Comparison of ENCODE assay signal across 28 cellular contexts in the genomic region with DNA sequence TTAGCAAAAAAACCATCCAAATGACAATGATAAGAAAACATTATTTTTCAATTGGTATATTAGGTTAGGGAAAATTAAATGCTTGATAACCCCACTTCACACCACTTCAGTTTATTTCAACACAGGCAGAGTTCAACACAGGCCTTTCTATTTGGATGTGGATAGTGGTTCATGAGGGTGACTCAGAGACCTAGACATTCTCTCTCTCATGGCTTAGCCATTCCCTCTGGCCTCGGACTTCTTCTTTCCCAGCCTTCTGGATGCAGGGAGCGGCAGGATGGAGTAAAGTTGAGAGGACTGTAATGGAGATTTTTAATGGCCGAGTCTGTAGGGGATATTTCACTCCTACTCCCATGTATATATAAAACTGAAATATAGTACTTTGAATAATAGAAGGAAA.
A peak's percentile ranks its signal among the peaks of the same experiment; 100 is the strongest.
DNase-seq lines count a peak whose midpoint lies in the region; ATAC-seq, FAIRE-seq and TF ChIP-seq lines count a peak whose summit lies in the region.
"Had no signal": no experiment of that assay in that cellular context is flagged by ENCODE, and none has a peak within 500 bp of the region (broad histone marks: within the 10 kb centered on the region; RNA-seq: fewer than 3 reads in every experiment).

No MANE protein-coding gene starts in this region.

- no peak overlapping the region for H3K4me2 ChIP-seq in GM23338
- H3K4me2 ChIP-seq: KMS-11 had no signal

- no peaks in the 10 kb centered on the region for H3F3A ChIP-seq in GM23338 (replicated peaks; ENCODE audit: low read depth)

- no peaks in the 10 kb centered on the region for H3K79me2 ChIP-seq in GM23338 (replicated peaks; ENCODE audit: insufficient read depth)

- no peak for ATAC-seq in GM23338
- ATAC-seq: left ventricle myocardium superior, right cardiac atrium had no signal

- H3K4me3 ChIP-seq in GM23338 = no peak overlapping the region
- H3K4me3 ChIP-seq: colonic mucosa, Peyer's patch, tibial nerve had no signal

- H3K9me2 ChIP-seq in GM23338 (ENCODE audit: insufficient read depth) = no peaks in the 10 kb centered on the region

- peaks cover 1% of the 10 kb centered on the region for H3K27me3 Mint-ChIP-seq in GM23338 (ENCODE audit: insufficient read depth, low read depth, poor library complexity)
- no peaks in the 10 kb centered on the region for H3K27me3 Mint-ChIP-seq in activated naive CD4-positive, alpha-beta T cell treated with anti-CD3 and anti-CD28 coated beads for 36 hours (ENCODE audit: low read depth)
- H3K27me3 Mint-ChIP-seq: activated naive CD8-positive, alpha-beta T cell had no signal

- H3K4me1 ChIP-seq in GM23338 (ENCODE audit: insufficient read depth) = no peaks in the 10 kb centered on the region
- H3K4me1 ChIP-seq: colonic mucosa, Peyer's patch, tibial nerve had no signal

- intact Hi-C loops in activated naive CD4-positive, alpha-beta T cell treated with anti-CD3 and anti-CD28 coated beads for 36 hours (cut with micrococcal nuclease) = no loop called here

- H4K20me1 ChIP-seq in GM23338 (replicated peaks; ENCODE audit: insufficient read depth) = no peaks in the 10 kb centered on the region

- no peaks in the 10 kb centered on the region for H3K36me3 Mint-ChIP-seq in GM23338 (ENCODE audit: low read depth)
- H3K36me3 Mint-ChIP-seq in activated naive CD4-positive, alpha-beta T cell treated with anti-CD3 and anti-CD28 coated beads for 36 hours (ENCODE audit: low read depth) = no peaks in the 10 kb centered on the region
- H3K36me3 Mint-ChIP-seq: activated naive CD8-positive, alpha-beta T cell had no signal

- no peaks in the 10 kb centered on the region for H3K36me3 ChIP-seq in GM23338 (ENCODE audit: insufficient read depth)
- H3K36me3 ChIP-seq: colonic mucosa, Peyer's patch, tibial nerve, WERI-Rb-1 had no signal

- no peaks in the 10 kb centered on the region for H3K27me3 ChIP-seq in GM23338 (ENCODE audit: insufficient read depth)
- H3K27me3 ChIP-seq: colonic mucosa, Peyer's patch, tibial nerve had no signal

- no peaks in the 10 kb centered on the region for H3K9me3 Mint-ChIP-seq in GM23338
- H3K9me3 Mint-ChIP-seq in activated naive CD4-positive, alpha-beta T cell treated with anti-CD3 and anti-CD28 coated beads for 36 hours = peaks cover 8% of the 10 kb centered on the region

- FAIRE-seq in RCC 7860 (lab: Jason Lieb, UNC) = peak; percentile 93
- no peak for FAIRE-seq in urothelium cell line (lab: Jason Lieb, UNC)

- H3K27ac ChIP-seq in GM23338 (ENCODE audit: low read depth) = no peak overlapping the region
- H3K27ac ChIP-seq: colonic mucosa, KMS-11, Peyer's patch, tibial nerve, WERI-Rb-1 had no signal

- TF ChIP-seq CTCF in GM23338 (conservative IDR thresholded peaks at IDR 0.05; ENCODE audit: low read depth in 2 of 2) = no peak

- H3K4me3 Mint-ChIP-seq in GM23338 = no peak overlapping the region
- no peak overlapping the region for H3K4me3 Mint-ChIP-seq in activated naive CD4-positive, alpha-beta T cell treated with anti-CD3 and anti-CD28 coated beads for 36 hours
- H3K4me3 Mint-ChIP-seq: activated naive CD8-positive, alpha-beta T cell had no signal

- no peak overlapping the region for H3K27ac Mint-ChIP-seq in GM23338
- no peak overlapping the region for H3K27ac Mint-ChIP-seq in activated naive CD4-positive, alpha-beta T cell treated with anti-CD3 and anti-CD28 coated beads for 36 hours
- H3K27ac Mint-ChIP-seq: activated naive CD8-positive, alpha-beta T cell had no signal

- no peak overlapping the region for H2AFZ ChIP-seq in GM23338

- CTCF ChIA-PET in activated naive CD4-positive, alpha-beta T cell treated with anti-CD3 and anti-CD28 coated beads for 36 hours (lab: Charles Lee) = no interaction called here

- H3K4me1 Mint-ChIP-seq in GM23338 = no peaks in the 10 kb centered on the region; the same call in 2 of the 3 replicates
- no peaks in the 10 kb centered on the region for H3K4me1 Mint-ChIP-seq in activated naive CD4-positive, alpha-beta T cell treated with anti-CD3 and anti-CD28 coated beads for 36 hours (ENCODE audit: low read depth)

- DNase-seq in GM04503 (ENCODE audit: low read depth) = peak; percentile 41
- DNase-seq in RCC 7860 (ENCODE audit: low spot score) = peak; percentile 78
- DNase-seq in kidney glomerular epithelial cell (lab: John Stamatoyannopoulos, UW) = peak; percentile 7
- peak; percentile 20 for DNase-seq in urothelium cell line (ENCODE audit: low spot score)
- DNase-seq in GM23338 (ENCODE audit: low spot score) = no peak
- no peak for DNase-seq in activated CD4-positive, alpha-beta T cell treated with anti-CD3 and anti-CD28 coated beads, Interleukin-2, amount 50 U/mL, for 4 hours
- DNase-seq in activated naive CD4-positive, alpha-beta T cell treated with anti-CD3 and anti-CD28 coated beads for 36 hours = no peak
- DNase-seq: activated CD4-positive, alpha-beta T cell treated with anti-CD3 and anti-CD28 coated beads for 4 hours; activated effector memory CD4-positive, alpha-beta T cell treated with Interleukin-2 at 50 U/mL for 16 hours; activated T-cell treated with anti-CD3 and anti-CD28 coated beads, Interleukin-2, amount 50 U/mL, for 1 hour; colonic mucosa; DMS79; effector CD8-positive, alpha-beta T cell; GF-D8; GOT3; left ventricle myocardium superior; NCI-H1436; NCI-H2081 treated with DMSO at 0.1 percent for 48 hours; NCI-H226; Peyer's patch; right cardiac atrium; SHP77 treated with DMSO at 0.1 percent for 48 hours; stimulated activated CD4-positive, alpha-beta T cell treated with anti-CD3 and anti-CD28 coated beads, Interleukin-4, amount 100 ng/mL, for 1 hour; T-helper 9 cell; WERI-Rb-1 had no signal

TF ChIP-seq in GM23338, 12 proteins besides CTCF, POLR2A, EP300 and RAD21 (continues in another document):
- TF ChIP-seq STAT1 (IDR thresholded peaks at IDR 0.05; ENCODE audit: unreplicated experiment) (no peak), ZNF331 (CRISPR knock-in tag; IDR thresholded peaks at IDR 0.05; ENCODE audit: low read depth) (no peak), JUNB (IDR thresholded peaks at IDR 0.05; ENCODE audit: unreplicated experiment) (no peak), EZH2 (IDR thresholded peaks at IDR 0.05; ENCODE audit: low read depth, unreplicated experiment) (no peak), REST (IDR thresholded peaks at IDR 0.05; ENCODE audit: unreplicated experiment) (no peak), NANOG (IDR thresholded peaks at IDR 0.05; ENCODE audit: borderline replicate concordance) (no peak)
- TF ChIP-seq, protein P1, sequence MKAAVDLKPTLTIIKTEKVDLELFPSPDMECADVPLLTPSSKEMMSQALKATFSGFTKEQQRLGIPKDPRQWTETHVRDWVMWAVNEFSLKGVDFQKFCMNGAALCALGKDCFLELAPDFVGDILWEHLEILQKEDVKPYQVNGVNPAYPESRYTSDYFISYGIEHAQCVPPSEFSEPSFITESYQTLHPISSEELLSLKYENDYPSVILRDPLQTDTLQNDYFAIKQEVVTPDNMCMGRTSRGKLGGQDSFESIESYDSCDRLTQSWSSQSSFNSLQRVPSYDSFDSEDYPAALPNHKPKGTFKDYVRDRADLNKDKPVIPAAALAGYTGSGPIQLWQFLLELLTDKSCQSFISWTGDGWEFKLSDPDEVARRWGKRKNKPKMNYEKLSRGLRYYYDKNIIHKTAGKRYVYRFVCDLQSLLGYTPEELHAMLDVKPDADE (IDR thresholded peaks at IDR 0.05) = no peak

Comparison
In these comparisons a context has a peak if more than half of its experiments do, and no peak if none do; other contexts are left out.
1. DNase-seq: peak in GM04503 (single experiment), RCC 7860 (single experiment), kidney glomerular epithelial cell (single experiment) and urothelium cell line (single experiment); none in GM23338 (single experiment), activated CD4-positive, alpha-beta T cell treated with anti-CD3 and anti-CD28 coated beads, Interleukin-2, amount 50 U/mL, for 4 hours (0 of 2) and activated naive CD4-positive, alpha-beta T cell treated with anti-CD3 and anti-CD28 coated beads for 36 hours (single experiment).